ENCODE assay signal across 15 cellular contexts in genomic region chr5:25948278-25948677, GRCh38.
DNase-seq lines count a peak whose midpoint lies in the region; ATAC-seq, FAIRE-seq and TF ChIP-seq lines count a peak whose summit lies in the region.
"Had no signal": no experiment of that assay in that cellular context is flagged by ENCODE, and none has a peak within 500 bp of the region (broad histone marks: within the 10 kb centered on the region; RNA-seq: fewer than 3 reads in every experiment).

No MANE protein-coding gene starts in this region.

- 93 to 97% methylated on average over 4 of the region's 4 CpGs for WGBS in heart right ventricle, 2 donors

- no peaks in the 10 kb centered on the region for H3K4me1 ChIP-seq in CD8-positive, alpha-beta T cell (ENCODE audit: insufficient read depth, low read length)
- H3K4me1 ChIP-seq in heart right ventricle: no peaks in the 10 kb centered on the region

- POLR2A ChIA-PET in CD8-positive, alpha-beta T cell (lab: Charles Lee): no interaction called here

- H3K9me3 Mint-ChIP-seq in nephron: no peaks in the 10 kb centered on the region
- peaks cover 27% of the 10 kb centered on the region for H3K9me3 Mint-ChIP-seq in CD8-positive, alpha-beta T cell
- H3K9me3 Mint-ChIP-seq: H9 had no signal

- peak; percentile 32 for DNase-seq in DMS53 treated with DMSO at 0.1 percent for 48 hours (lab: John Stamatoyannopoulos, UW; ENCODE audit: unreplicated experiment)
- peak; percentile 23 for DNase-seq in NCI-H345 treated with DMSO at 0.1 percent for 48 hours (lab: John Stamatoyannopoulos, UW; ENCODE audit: unreplicated experiment)
- DNase-seq in RCC 7860 (ENCODE audit: low spot score): no peak
- no peak for DNase-seq in CD8-positive, alpha-beta T cell
- DNase-seq in WERI-Rb-1: no peak
- no peak for DNase-seq in heart right ventricle
- DNase-seq: 8988T, AML-193, DMS79, GOT3, H9 had no signal

- no peaks in the 10 kb centered on the region for H3K36me3 Mint-ChIP-seq in nephron (ENCODE audit: low read depth)
- no peaks in the 10 kb centered on the region for H3K36me3 Mint-ChIP-seq in CD8-positive, alpha-beta T cell

- H3K9me3 ChIP-seq in CD8-positive, alpha-beta T cell (ENCODE audit: low read length): no peaks in the 10 kb centered on the region
- H3K9me3 ChIP-seq in WERI-Rb-1 (ENCODE audit: severe bottlenecking) (no peaks in the 10 kb centered on the region), heart right ventricle (peaks cover 0 to 5% (median 0%) of the 10 kb centered on the region in 11 donors)
- H3K9me3 ChIP-seq: BLaER1 had no signal

- no peaks in the 10 kb centered on the region for H3K27me3 ChIP-seq in CD8-positive, alpha-beta T cell (ENCODE audit: insufficient read depth, low read length)
- H3K27me3 ChIP-seq in WERI-Rb-1 (ENCODE audit: insufficient read depth, low read depth, severe bottlenecking) (no peaks in the 10 kb centered on the region), heart right ventricle (no peaks in the 10 kb centered on the region)
- H3K27me3 ChIP-seq: BLaER1 had no signal

- H3K4me1 Mint-ChIP-seq in nephron: peaks cover 6% of the 10 kb centered on the region
- no peaks in the 10 kb centered on the region for H3K4me1 Mint-ChIP-seq in CD8-positive, alpha-beta T cell (ENCODE audit: low read depth)

- H3K27ac Mint-ChIP-seq in nephron: peak overlapping the region in 2 of 3 experiments; percentile 41 to 60
- H3K27ac Mint-ChIP-seq in CD8-positive, alpha-beta T cell: no peak overlapping the region
- H3K27ac Mint-ChIP-seq: H9 had no signal

- intact Hi-C loops in CD8-positive, alpha-beta T cell (cut with DNase I, micrococcal nuclease): no loop called here
- intact Hi-C loops in heart right ventricle (cut with DNase I): no loop called here

- H3K4me3 ChIP-seq in CD8-positive, alpha-beta T cell (ENCODE audit: low read depth, low read length): no peak overlapping the region
- no peak overlapping the region for H3K4me3 ChIP-seq in WERI-Rb-1 (ENCODE audit: low read depth, low read length)
- no peak overlapping the region for H3K4me3 ChIP-seq in heart right ventricle
- H3K4me3 ChIP-seq: BLaER1 had no signal

- peak; percentile 66 for FAIRE-seq in RCC 7860 (lab: Jason Lieb, UNC)
- FAIRE-seq: GM12891, HepG2 had no signal

- CTCF ChIA-PET in CD8-positive, alpha-beta T cell (lab: Charles Lee): no interaction called here

- H3K27ac ChIP-seq in CD8-positive, alpha-beta T cell (ENCODE audit: low read depth, low read length): no peak overlapping the region
- H3K27ac ChIP-seq in WERI-Rb-1 (no peak overlapping the region), heart right ventricle (no peak overlapping the region)
- H3K27ac ChIP-seq: BLaER1 had no signal

- ATAC-seq in CD8-positive, alpha-beta T cell: no peak
- ATAC-seq in heart right ventricle: no peak
- ATAC-seq: HepG2 had no signal

- no peaks in the 10 kb centered on the region for H3K27me3 Mint-ChIP-seq in nephron (ENCODE audit: low read depth)
- H3K27me3 Mint-ChIP-seq in CD8-positive, alpha-beta T cell (ENCODE audit: low read depth): no peaks in the 10 kb centered on the region

- no peaks in the 10 kb centered on the region for H3K36me3 ChIP-seq in CD8-positive, alpha-beta T cell (ENCODE audit: insufficient read depth, low read length)
- H3K36me3 ChIP-seq in WERI-Rb-1: no peaks in the 10 kb centered on the region
- no peaks in the 10 kb centered on the region for H3K36me3 ChIP-seq in heart right ventricle
- H3K36me3 ChIP-seq: BLaER1 had no signal

- no peak for TF ChIP-seq CTCF in nephron (IDR thresholded peaks at IDR 0.05; ENCODE audit: unreplicated experiment in 3 of 3)
- TF ChIP-seq CTCF in CD8-positive, alpha-beta T cell (IDR thresholded peaks at IDR 0.05): no peak
- TF ChIP-seq CTCF in WERI-Rb-1 (IDR thresholded peaks at IDR 0.05; ENCODE audit: low read depth, low read length): no peak
- no peak for TF ChIP-seq CTCF in heart right ventricle (IDR thresholded peaks at IDR 0.05)

- no peak overlapping the region for H3K4me3 Mint-ChIP-seq in nephron
- no peak overlapping the region for H3K4me3 Mint-ChIP-seq in CD8-positive, alpha-beta T cell
- H3K4me3 Mint-ChIP-seq: H9 had no signal

Comparison
In these comparisons a context has a peak if more than half of its experiments do, and no peak if none do; other contexts are left out.
1. DNase-seq: peak in DMS53 treated with DMSO at 0.1 percent for 48 hours (single experiment) and NCI-H345 treated with DMSO at 0.1 percent for 48 hours (single experiment); none in RCC 7860 (single experiment), CD8-positive, alpha-beta T cell (0 of 7), WERI-Rb-1 (single experiment) and heart right ventricle (0 of 2).